ENCODE assay signal across 8 cellular contexts in the genomic region with DNA sequence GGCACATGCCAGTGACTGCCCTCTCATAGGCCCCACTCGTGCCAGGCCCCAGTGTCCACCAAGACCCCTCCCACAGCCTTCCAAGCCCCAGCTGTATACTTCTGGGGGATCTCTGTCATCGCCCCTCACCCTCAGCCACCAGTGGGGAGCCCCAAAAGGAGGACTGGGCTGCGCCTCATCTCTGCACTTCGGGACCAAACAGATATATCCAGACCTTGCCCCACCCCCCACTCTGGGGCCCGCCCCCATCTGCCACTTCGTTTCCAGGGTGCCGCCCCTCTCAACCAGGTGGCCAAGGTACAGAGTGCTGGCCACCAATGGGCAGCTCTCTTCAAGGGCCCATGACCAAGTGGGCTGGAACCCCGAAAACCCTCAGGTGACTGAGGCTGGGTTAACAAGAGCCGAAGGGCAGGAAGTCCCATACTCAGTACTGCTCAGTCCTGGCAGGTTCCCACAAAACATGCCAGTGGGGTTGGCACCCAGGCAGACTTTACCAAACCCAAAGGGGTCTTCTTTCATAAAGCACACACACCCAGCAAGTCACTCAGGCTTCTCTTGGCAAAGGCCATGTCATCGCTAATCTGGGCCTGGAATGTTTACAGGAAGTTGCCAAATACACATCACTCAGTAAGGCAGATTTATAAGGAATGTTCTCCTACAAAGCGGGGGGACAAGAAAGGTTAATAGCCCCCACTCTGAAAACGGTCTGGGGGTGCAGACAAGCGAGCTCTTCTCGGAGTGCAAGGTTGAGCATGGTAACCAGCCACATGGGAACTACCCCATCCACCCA. TPM values are rescaled to one million over a fixed set of nuclear protein-coding genes. Genes with fewer than 3 reads are reported as not detected.
A peak's percentile ranks its signal among the peaks of the same experiment; 100 is the strongest.
DNase-seq lines count a peak whose midpoint lies in the region; ATAC-seq and TF ChIP-seq lines count a peak whose summit lies in the region.

No MANE protein-coding gene starts in this region.

- ATAC-seq in activated naive CD8-positive, alpha-beta T cell treated with anti-CD3 and anti-CD28 coated beads, Interleukin-2, amount 10 ng/mL, durations not matched to agents 7 days and 5 days (ENCODE audit: low read depth) = no peak
- ATAC-seq in memory B cell (ENCODE audit: low read depth) (no peak), HG02763 (IDR thresholded peaks at IDR 0.05; ENCODE audit: unreplicated experiment) (no peak)

- H3K27me3 ChIP-seq in MG63 = no peaks in the 10 kb centered on the region; the same call in 1 of the 2 replicates

- peak; percentile 50 for DNase-seq in stimulated activated CD4-positive, alpha-beta T cell treated with anti-CD3 and anti-CD28 coated beads, Interleukin-1b, Interleukin-23, amount 100 ng/mL, for 48 hours
- no peak for DNase-seq in stimulated activated CD4-positive, alpha-beta T cell treated with anti-CD3 and anti-CD28 coated beads, Interleukin-4, amount 100 ng/mL, for 1 hour
- DNase-seq in activated naive CD8-positive, alpha-beta T cell treated with anti-CD3 and anti-CD28 coated beads, Interleukin-2, amount 10 ng/mL, durations not matched to agents 7 days and 5 days = no peak
- DNase-seq in memory B cell (ENCODE audit: low spot score in 2 of 2) (no peak), MG63 (no peak), GM13977 (ENCODE audit: low spot score) (no peak), COLO668 (lab: John Stamatoyannopoulos, UW; ENCODE audit: unreplicated experiment) (no peak)

- POLR2A ChIA-PET in activated naive CD8-positive, alpha-beta T cell treated with anti-CD3 and anti-CD28 coated beads, Interleukin-2, amount 10 ng/mL, durations not matched to agents 7 days and 5 days (lab: Charles Lee) = interaction anchor here (1.7 to 3.0 kb wide), 5 partner anchors 12 to 173 kb away, joined by 9 to 23 read pairs (median 13); a partner anchor contains a TSS

- H3K9me3 Mint-ChIP-seq in activated naive CD8-positive, alpha-beta T cell treated with anti-CD3 and anti-CD28 coated beads, Interleukin-2, amount 10 ng/mL, durations not matched to agents 7 days and 5 days = no peaks in the 10 kb centered on the region
- no peaks in the 10 kb centered on the region for H3K9me3 Mint-ChIP-seq in memory B cell

- no peak overlapping the region for H3K4me3 ChIP-seq in MG63

- in situ Hi-C loops in GM13977 (cut with MboI; ENCODE audit: low pct_unique_long_range_greater_than_20kb, low sequenced_read_pairs, unreplicated experiment) = no loop called here

- H3K27me3 Mint-ChIP-seq in activated naive CD8-positive, alpha-beta T cell treated with anti-CD3 and anti-CD28 coated beads, Interleukin-2, amount 10 ng/mL, durations not matched to agents 7 days and 5 days = peaks cover 42% of the 10 kb centered on the region
- peaks cover 27% of the 10 kb centered on the region for H3K27me3 Mint-ChIP-seq in memory B cell

- no peaks in the 10 kb centered on the region for H3K9me3 ChIP-seq in MG63

- H3K27ac Mint-ChIP-seq in activated naive CD8-positive, alpha-beta T cell treated with anti-CD3 and anti-CD28 coated beads, Interleukin-2, amount 10 ng/mL, durations not matched to agents 7 days and 5 days = peak overlapping the region; percentile 90
- H3K27ac Mint-ChIP-seq in memory B cell = no peak overlapping the region

- H3K4me3 Mint-ChIP-seq in activated naive CD8-positive, alpha-beta T cell treated with anti-CD3 and anti-CD28 coated beads, Interleukin-2, amount 10 ng/mL, durations not matched to agents 7 days and 5 days = peak overlapping the region; percentile 58
- H3K4me3 Mint-ChIP-seq in memory B cell = peak overlapping the region; percentile 24

- no peak for TF ChIP-seq CTCF in GM13977 (IDR thresholded peaks at IDR 0.05; ENCODE audit: extremely low read depth, insufficient read depth, missing control alignments)

- no peaks in the 10 kb centered on the region for H3K36me3 Mint-ChIP-seq in activated naive CD8-positive, alpha-beta T cell treated with anti-CD3 and anti-CD28 coated beads, Interleukin-2, amount 10 ng/mL, durations not matched to agents 7 days and 5 days
- peaks cover 2% of the 10 kb centered on the region for H3K36me3 Mint-ChIP-seq in memory B cell

- H3K36me3 ChIP-seq in MG63 = no peaks in the 10 kb centered on the region

- H3K4me1 Mint-ChIP-seq in activated naive CD8-positive, alpha-beta T cell treated with anti-CD3 and anti-CD28 coated beads, Interleukin-2, amount 10 ng/mL, durations not matched to agents 7 days and 5 days = peaks cover 34% of the 10 kb centered on the region
- H3K4me1 Mint-ChIP-seq in memory B cell = peaks cover 28% of the 10 kb centered on the region

RNA-seq across cellular contexts. Expression of a gene that starts 4.4 kb away (rescaled TPM):
- total RNA-seq in activated naive CD8-positive, alpha-beta T cell treated with anti-CD3 and anti-CD28 coated beads, Interleukin-2, amount 10 ng/mL, durations not matched to agents 7 days and 5 days = 10 to 100 TPM; 16.1 to 17.7 TPM
- total RNA-seq in MG63 (2014; rRNA removed; shearing (Covaris generic); ENCODE audit: low replicate concordance) = 1.5 and 3.1 TPM in 2 replicates

RNA-seq across cellular contexts. Expression of a gene that starts 4.7 kb away (rescaled TPM):
- under 1 TPM in 1 of 2 experiments, not detected in 1; 0.11 TPM for total RNA-seq in activated naive CD8-positive, alpha-beta T cell treated with anti-CD3 and anti-CD28 coated beads, Interleukin-2, amount 10 ng/mL, durations not matched to agents 7 days and 5 days
- total RNA-seq in MG63 (2014; rRNA removed; shearing (Covaris generic); ENCODE audit: low replicate concordance) = not detected in 2 replicates

RNA-seq across cellular contexts. Expression of a gene that starts 54.9 kb away (rescaled TPM):
- total RNA-seq in activated naive CD8-positive, alpha-beta T cell treated with anti-CD3 and anti-CD28 coated beads, Interleukin-2, amount 10 ng/mL, durations not matched to agents 7 days and 5 days = 100 to 1,000 TPM; 103 to 109 TPM
- 39.8 and 44.8 TPM in 2 replicates for total RNA-seq in MG63 (2014; rRNA removed; shearing (Covaris generic); ENCODE audit: low replicate concordance)
